In the genomic region with DNA sequence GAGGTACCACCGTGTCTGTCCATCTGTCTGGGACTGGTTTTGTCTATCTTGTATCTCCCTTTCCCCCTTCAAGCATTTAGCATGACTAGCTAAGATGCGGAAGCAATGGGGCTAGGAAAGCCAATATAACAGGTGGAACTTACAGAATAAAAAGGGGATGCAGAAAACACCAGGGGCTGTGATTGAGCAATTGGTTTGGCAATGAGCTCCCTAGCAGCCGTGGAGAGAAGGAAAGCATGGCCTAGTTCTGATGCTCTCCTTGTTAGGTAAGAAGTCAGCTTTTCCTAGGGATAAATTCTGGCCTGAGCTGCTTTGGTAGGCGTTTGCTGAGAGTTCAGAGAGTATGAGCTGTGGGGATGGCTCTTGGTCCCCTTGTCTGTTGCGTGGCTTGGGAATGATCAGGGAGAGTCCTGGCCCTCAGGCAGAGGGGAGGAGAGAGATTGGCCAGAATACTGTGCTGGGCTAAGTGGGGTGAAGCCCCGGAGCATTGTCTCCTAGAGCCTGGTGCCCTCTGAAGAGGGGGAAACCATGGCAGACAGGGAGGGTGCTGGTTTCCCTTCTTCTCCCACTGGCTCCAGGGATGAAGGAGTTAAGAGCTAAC, we compare ENCODE assay signal across 9 cellular contexts. TPM values are rescaled to one million over a fixed set of nuclear protein-coding genes. Genes with fewer than 3 reads are reported as not detected.
DNase-seq lines count a peak whose midpoint lies in the region; ATAC-seq lines count a peak whose summit lies in the region.
"Had no signal": no experiment of that assay in that cellular context is flagged by ENCODE, and none has a peak within 500 bp of the region (broad histone marks: within the 10 kb centered on the region; RNA-seq: fewer than 3 reads in every experiment).

No MANE protein-coding gene starts in this region.

- peaks cover 70% of the 10 kb centered on the region for H3K4me1 ChIP-seq in BLaER1

- H3K9me3 Mint-ChIP-seq in central memory CD8-positive, alpha-beta T cell = no peaks in the 10 kb centered on the region
- no peaks in the 10 kb centered on the region for H3K9me3 Mint-ChIP-seq in natural killer cell treated with Interleukin-12 subunit alpha and Interleukin-12 subunit beta and Interleukin-15 and Interleukin-18, amount 100 ng/mL, for 72 hours

- no peaks in the 10 kb centered on the region for H3K27me3 Mint-ChIP-seq in central memory CD8-positive, alpha-beta T cell
- no peaks in the 10 kb centered on the region for H3K27me3 Mint-ChIP-seq in natural killer cell treated with Interleukin-12 subunit alpha and Interleukin-12 subunit beta and Interleukin-15 and Interleukin-18, amount 100 ng/mL, for 72 hours

- in situ Hi-C loops in ACHN (cut with HindIII; ENCODE audit: low pct_ligation_motif_present, low pct_unique_long_range_greater_than_20kb, low sequenced_read_pairs) = no loop called here

- no peak for ATAC-seq in central memory CD8-positive, alpha-beta T cell (replicated peaks; ENCODE audit: extremely low read depth, poor library complexity, severe bottlenecking)
- no peak for ATAC-seq in natural killer cell treated with Interleukin-12 subunit alpha and Interleukin-12 subunit beta and Interleukin-15 and Interleukin-18, amount 100 ng/mL, for 72 hours
- no peak for ATAC-seq in GM21529 (IDR thresholded peaks at IDR 0.05; ENCODE audit: unreplicated experiment)
- no peak for ATAC-seq in activated CD4-positive, CD25-positive, alpha-beta regulatory T cell treated with anti-CD3 and anti-CD28 coated beads, Interleukin-2, amount 50 U/mL, for 24 hours

- H3K27ac ChIP-seq in BLaER1 (peak overlapping the region; percentile 76), KOPT-K1 (ENCODE audit: low read depth, low read length, poor library complexity, severe bottlenecking) (peak overlapping the region; percentile 93)

- H3K9ac ChIP-seq in BLaER1 = peak overlapping the region; percentile 68

- H3K9me3 ChIP-seq in BLaER1 = no peaks in the 10 kb centered on the region
- H3K9me3 ChIP-seq in KOPT-K1 (ENCODE audit: insufficient read depth, low read length, poor library complexity, severe bottlenecking) = no peaks in the 10 kb centered on the region

- H3K4me2 ChIP-seq in BLaER1 = peak overlapping the region; percentile 88

- peaks cover 45% of the 10 kb centered on the region for H3K4me1 Mint-ChIP-seq in central memory CD8-positive, alpha-beta T cell
- peaks cover 26 to 38% of the 10 kb centered on the region in 2 donors for H3K4me1 Mint-ChIP-seq in natural killer cell treated with Interleukin-12 subunit alpha and Interleukin-12 subunit beta and Interleukin-15 and Interleukin-18, amount 100 ng/mL, for 72 hours (ENCODE audit: low read depth in 2 of 2)

- H3K4me3 Mint-ChIP-seq in central memory CD8-positive, alpha-beta T cell = peak overlapping the region; percentile 84
- peak overlapping the region; percentile 93 for H3K4me3 Mint-ChIP-seq in natural killer cell treated with Interleukin-12 subunit alpha and Interleukin-12 subunit beta and Interleukin-15 and Interleukin-18, amount 100 ng/mL, for 72 hours

- H3K4me3 ChIP-seq in BLaER1 = peak overlapping the region; percentile 64

- H3K36me3 ChIP-seq in BLaER1 (peaks cover 66% of the 10 kb centered on the region), KOPT-K1 (ENCODE audit: insufficient read depth, low read length) (peaks cover 87% of the 10 kb centered on the region)

- H4K20me1 ChIP-seq in BLaER1 = peaks cover 98% of the 10 kb centered on the region

- no peak for DNase-seq in central memory CD8-positive, alpha-beta T cell (ENCODE audit: low spot score in 2 of 2)
- no peak for DNase-seq in natural killer cell treated with Interleukin-12 subunit alpha and Interleukin-12 subunit beta and Interleukin-15 and Interleukin-18, amount 100 ng/mL, for 72 hours (ENCODE audit: low spot score)
- DNase-seq in NCI-H2107 (lab: John Stamatoyannopoulos, UW) (no peak), ACHN (no peak)
- DNase-seq: effector CD8-positive, alpha-beta T cell had no signal

- H3K27ac Mint-ChIP-seq in central memory CD8-positive, alpha-beta T cell (ENCODE audit: low read depth) = peak overlapping the region; percentile 85
- H3K27ac Mint-ChIP-seq in natural killer cell treated with Interleukin-12 subunit alpha and Interleukin-12 subunit beta and Interleukin-15 and Interleukin-18, amount 100 ng/mL, for 72 hours = peak overlapping the region; percentile 64 to 89

- H3K27me3 ChIP-seq in BLaER1 = no peaks in the 10 kb centered on the region

- H3K36me3 Mint-ChIP-seq in central memory CD8-positive, alpha-beta T cell (ENCODE audit: insufficient read depth) = peaks cover 66% of the 10 kb centered on the region
- H3K36me3 Mint-ChIP-seq in natural killer cell treated with Interleukin-12 subunit alpha and Interleukin-12 subunit beta and Interleukin-15 and Interleukin-18, amount 100 ng/mL, for 72 hours = no peaks in the 10 kb centered on the region

RNA-seq across cellular contexts. Expression of a gene that starts 7.1 kb away (rescaled TPM):
- 10 to 100 TPM; 27.1 to 40.8 TPM for total RNA-seq in natural killer cell treated with Interleukin-12 subunit alpha and Interleukin-12 subunit beta and Interleukin-15 and Interleukin-18, amount 100 ng/mL, for 72 hours

RNA-seq across cellular contexts. Expression of a gene that starts 17.4 kb away (rescaled TPM):
- total RNA-seq in natural killer cell treated with Interleukin-12 subunit alpha and Interleukin-12 subunit beta and Interleukin-15 and Interleukin-18, amount 100 ng/mL, for 72 hours = 10 to 100 TPM; 76.1 to 78.0 TPM

RNA-seq across cellular contexts. Expression of a gene that starts 47.7 kb away (rescaled TPM):
- total RNA-seq in natural killer cell treated with Interleukin-12 subunit alpha and Interleukin-12 subunit beta and Interleukin-15 and Interleukin-18, amount 100 ng/mL, for 72 hours = not detected
